In genomic region chr6:152435816-152436215, GRCh38 we compare ENCODE assay signal across 18 cellular contexts.
DNase-seq lines count a peak whose midpoint lies in the region; ATAC-seq and TF ChIP-seq lines count a peak whose summit lies in the region.
"Had no signal": no experiment of that assay in that cellular context is flagged by ENCODE, and none has a peak within 500 bp of the region (broad histone marks: within the 10 kb centered on the region; RNA-seq: fewer than 3 reads in every experiment).

No MANE protein-coding gene starts in this region.

- peak overlapping the region; percentile 7; the same call in 1 of the 2 replicates for H3K27ac ChIP-seq in SJCRH30
- no peak overlapping the region for H3K27ac ChIP-seq in heart right ventricle
- H3K27ac ChIP-seq: 22Rv1; A549; BLaER1 treated with 17β-estradiol and CSF1 and Interleukin-3, amounts not matched to agents 10 nM and 100 nM; C4-2B had no signal

- intact Hi-C loops in heart right ventricle (cut with DNase I) = no loop called here

- in situ Hi-C loops in G401 (cut with HindIII; ENCODE audit: low sequenced_read_pairs) = no loop called here

- no peak for TF ChIP-seq CTCF in heart right ventricle (IDR thresholded peaks at IDR 0.05)

- 87 to 92% methylated on average over 3 of the region's 3 CpGs for WGBS in heart right ventricle, 2 donors

- H3K27me3 ChIP-seq in SJCRH30 (no peaks in the 10 kb centered on the region), heart right ventricle (no peaks in the 10 kb centered on the region)
- H3K27me3 ChIP-seq: BLaER1 treated with 17β-estradiol and CSF1 and Interleukin-3, amounts not matched to agents 10 nM and 100 nM had no signal

- ATAC-seq in heart right ventricle = no peak
- ATAC-seq: A549; CD8-positive, alpha-beta T cell; GM12878 had no signal

- H3K9me3 ChIP-seq in SJCRH30 (replicated peaks) (no peaks in the 10 kb centered on the region), heart right ventricle (no peaks in the 10 kb centered on the region)
- H3K9me3 ChIP-seq: A549; BLaER1 treated with 17β-estradiol and CSF1 and Interleukin-3, amounts not matched to agents 10 nM and 100 nM; Caco-2 had no signal

- H3K36me3 ChIP-seq in SJCRH30 = no peaks in the 10 kb centered on the region
- H3K36me3 ChIP-seq in heart right ventricle = peaks cover 0 to 45% (median 0%) of the 10 kb centered on the region in 9 donors
- H3K36me3 ChIP-seq: BLaER1 treated with 17β-estradiol and CSF1 and Interleukin-3, amounts not matched to agents 10 nM and 100 nM had no signal

- H3K4me1 ChIP-seq in SJCRH30 = no peaks in the 10 kb centered on the region
- H3K4me1 ChIP-seq in heart right ventricle = no peaks in the 10 kb centered on the region
- H3K4me1 ChIP-seq: A549; BLaER1 treated with 17β-estradiol and CSF1 and Interleukin-3, amounts not matched to agents 10 nM and 100 nM; Caco-2 had no signal

- DNase-seq in LHCN-M2 (ENCODE audit: low read depth) = peak; percentile 41
- DNase-seq in SJCRH30 = peak; percentile 16 to 58
- DNase-seq in myocyte (ENCODE audit: low read depth) = peak; percentile 62
- no peak for DNase-seq in heart right ventricle
- DNase-seq in G401 (ENCODE audit: low spot score) = no peak
- no peak for DNase-seq in HCEC 1CT
- DNase-seq: AML-193; Caco-2; Calu3; CD4-positive, alpha-beta T cell; CD8-positive, alpha-beta T cell; DMS79 treated with DMSO at 0.1 percent for 48 hours; GDM1 had no signal

- no peak overlapping the region for H3K4me3 ChIP-seq in SJCRH30
- H3K4me3 ChIP-seq in heart right ventricle = no peak overlapping the region
- H3K4me3 ChIP-seq: A549; BLaER1 treated with 17β-estradiol and CSF1 and Interleukin-3, amounts not matched to agents 10 nM and 100 nM; GM12878 had no signal

Comparison
In these comparisons a context has a peak if more than half of its experiments do, and no peak if none do; other contexts are left out.
1. DNase-seq: peak in LHCN-M2 (single experiment), SJCRH30 (2 of 2) and myocyte (single experiment); none in heart right ventricle (0 of 2), G401 (single experiment) and HCEC 1CT (single experiment).